In the genomic region with DNA sequence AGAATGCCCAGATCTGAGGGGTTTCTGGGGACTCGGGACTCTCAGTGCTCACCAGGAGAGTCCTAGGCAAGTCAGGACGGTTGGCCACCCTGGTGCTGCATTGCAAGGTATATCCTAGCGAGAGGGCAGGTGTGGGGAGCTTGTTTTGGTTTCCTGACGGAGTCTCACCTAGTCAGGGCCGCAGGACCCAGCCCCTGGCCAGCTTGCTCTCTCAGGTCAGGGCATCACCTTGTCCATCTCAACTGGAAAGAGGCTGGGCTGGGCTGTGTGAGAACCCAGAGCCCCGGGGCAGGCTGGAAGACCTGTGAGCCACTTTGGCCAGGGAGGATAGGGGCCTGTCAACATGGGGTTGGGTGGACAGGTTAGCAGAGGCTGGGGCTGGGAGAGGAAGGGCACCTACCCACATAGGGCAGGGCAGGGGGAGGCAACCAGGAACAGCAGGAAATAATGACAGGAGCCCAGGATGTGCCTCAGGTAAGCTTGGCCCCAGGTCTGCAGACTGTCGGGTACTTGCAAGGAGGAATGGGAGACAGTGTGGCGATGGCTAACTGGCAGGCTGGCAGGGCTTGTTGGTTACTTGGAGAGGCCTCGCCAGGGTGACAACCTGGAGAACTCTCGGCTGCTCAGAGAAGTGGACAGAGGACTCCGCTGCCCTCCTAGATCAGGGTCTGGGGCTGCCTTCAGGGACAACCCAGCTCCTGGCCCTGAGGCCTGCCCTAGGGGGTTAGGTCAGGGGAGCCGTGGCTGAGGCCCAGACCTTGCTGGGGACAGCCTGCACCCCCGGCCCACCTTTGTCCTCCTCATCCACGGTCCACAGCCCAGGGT, we compare ENCODE assay signal across 11 cellular contexts. TPM values are rescaled to one million over a fixed set of nuclear protein-coding genes. Genes with fewer than 3 reads are reported as not detected.
A peak's percentile ranks its signal among the peaks of the same experiment; 100 is the strongest.
DNase-seq lines count a peak whose midpoint lies in the region; ATAC-seq lines count a peak whose summit lies in the region.
"Had no signal": no experiment of that assay in that cellular context is flagged by ENCODE, and none has a peak within 500 bp of the region (broad histone marks: within the 10 kb centered on the region; RNA-seq: fewer than 3 reads in every experiment).

No MANE protein-coding gene starts in this region.

- 96% methylated on average over 14 of the region's 14 CpGs for WGBS in mesenchymal stem cell

- ATAC-seq in stimulated activated naive CD8-positive, alpha-beta T cell treated with anti-CD3 and anti-CD28 coated beads, Interleukin-15, Interleukin-2, amounts not matched to agents 100 U/mL and 50 U/mL, for 24 hours: no peak
- ATAC-seq in activated T-helper 17 cell treated with anti-CD3 and anti-CD28 coated beads, Interleukin-2, amount 50 U/mL, for 72 hours (replicated peaks): no peak

- H3K18ac ChIP-seq in mesenchymal stem cell (ENCODE audit: low read depth in 1 of 2, low read length in 2 of 2): peak overlapping the region; percentile 92 to 94

- H4K8ac ChIP-seq in mesenchymal stem cell (ENCODE audit: low read length): peak overlapping the region; percentile 85

- no peaks in the 10 kb centered on the region for H3K36me3 ChIP-seq in mesenchymal stem cell (ENCODE audit: control insufficient read depth in 1 of 2, insufficient read depth in 2 of 2, low read depth in 1 of 2, low read length in 2 of 2)
- H3K36me3 ChIP-seq: ascending aorta had no signal

- peak overlapping the region in 1 of 2 experiments; percentile 86 for H3K14ac ChIP-seq in mesenchymal stem cell (ENCODE audit: low read length in 2 of 2)

- peak overlapping the region; percentile 100 for H2BK120ac ChIP-seq in mesenchymal stem cell (ENCODE audit: low read depth, low read length)

- H3K79me1 ChIP-seq in mesenchymal stem cell (replicated peaks; ENCODE audit: low read length, poor library complexity, severe bottlenecking): no peaks in the 10 kb centered on the region

- peak overlapping the region; percentile 65 for H2AK5ac ChIP-seq in mesenchymal stem cell (ENCODE audit: low read length, severe bottlenecking)

- no peaks in the 10 kb centered on the region for H3K27me3 Mint-ChIP-seq in stimulated activated naive CD8-positive, alpha-beta T cell treated with anti-CD3 and anti-CD28 coated beads, Interleukin-15, Interleukin-2, amounts not matched to agents 100 ng/mL and 50 ng/mL, for 24 hours
- H3K27me3 Mint-ChIP-seq in activated T-helper 17 cell treated with anti-CD3 and anti-CD28 coated beads, Interleukin-2, amount 50 U/mL, for 72 hours: no peaks in the 10 kb centered on the region

- peak overlapping the region; percentile 97 for H3K27ac Mint-ChIP-seq in stimulated activated naive CD8-positive, alpha-beta T cell treated with anti-CD3 and anti-CD28 coated beads, Interleukin-15, Interleukin-2, amounts not matched to agents 100 ng/mL and 50 ng/mL, for 24 hours
- peak overlapping the region; percentile 90 for H3K27ac Mint-ChIP-seq in activated T-helper 17 cell treated with anti-CD3 and anti-CD28 coated beads, Interleukin-2, amount 50 U/mL, for 72 hours

- H3K36me3 Mint-ChIP-seq in stimulated activated naive CD8-positive, alpha-beta T cell treated with anti-CD3 and anti-CD28 coated beads, Interleukin-15, Interleukin-2, amounts not matched to agents 100 ng/mL and 50 ng/mL, for 24 hours (ENCODE audit: low read depth): peaks cover 8% of the 10 kb centered on the region
- H3K36me3 Mint-ChIP-seq in activated T-helper 17 cell treated with anti-CD3 and anti-CD28 coated beads, Interleukin-2, amount 50 U/mL, for 72 hours (ENCODE audit: low read depth): peaks cover 35% of the 10 kb centered on the region

- no peak overlapping the region for H3K4me2 ChIP-seq in mesenchymal stem cell (ENCODE audit: low read length, poor library complexity, severe bottlenecking)

- H3K23ac ChIP-seq in mesenchymal stem cell (ENCODE audit: low read length in 2 of 2): peak overlapping the region in 1 of 2 experiments; percentile 25

- H3K9me3 Mint-ChIP-seq in stimulated activated naive CD8-positive, alpha-beta T cell treated with anti-CD3 and anti-CD28 coated beads, Interleukin-15, Interleukin-2, amounts not matched to agents 100 ng/mL and 50 ng/mL, for 24 hours: no peaks in the 10 kb centered on the region
- H3K9me3 Mint-ChIP-seq in activated T-helper 17 cell treated with anti-CD3 and anti-CD28 coated beads, Interleukin-2, amount 50 U/mL, for 72 hours: peaks cover 5% of the 10 kb centered on the region

- H2BK5ac ChIP-seq in mesenchymal stem cell (ENCODE audit: low read depth, low read length, poor library complexity, severe bottlenecking): no peak overlapping the region

- H3K4me1 ChIP-seq in mesenchymal stem cell (ENCODE audit: control insufficient read depth, insufficient read depth, low read depth, low read length): peaks cover 54% of the 10 kb centered on the region

- H4K91ac ChIP-seq in mesenchymal stem cell (ENCODE audit: low read length): peak overlapping the region; percentile 100

- H3K4me3 ChIP-seq in mesenchymal stem cell (ENCODE audit: insufficient read depth in 1 of 2, low read depth in 1 of 2, low read length in 2 of 2): no peak overlapping the region
- H3K4me3 ChIP-seq: ascending aorta had no signal

- H3K27me3 ChIP-seq in mesenchymal stem cell (ENCODE audit: control insufficient read depth in 1 of 2, insufficient read depth in 1 of 2, low read length in 2 of 2): no peaks in the 10 kb centered on the region
- H3K27me3 ChIP-seq: ascending aorta had no signal

- H3K9me3 ChIP-seq in mesenchymal stem cell (ENCODE audit: control insufficient read depth, low read length): no peaks in the 10 kb centered on the region
- H3K9me3 ChIP-seq: ascending aorta had no signal

- no peak overlapping the region for H3K27ac ChIP-seq in mesenchymal stem cell (ENCODE audit: low read length, poor library complexity, severe bottlenecking)
- H3K27ac ChIP-seq: ascending aorta, parathyroid adenoma had no signal

- H3K4ac ChIP-seq in mesenchymal stem cell (ENCODE audit: low read depth in 1 of 2, low read length in 2 of 2): peak overlapping the region; percentile 79 to 97

- no peak overlapping the region for H3K9ac ChIP-seq in mesenchymal stem cell (ENCODE audit: low read length)
- H3K9ac ChIP-seq: parathyroid adenoma had no signal

- intact Hi-C loops in posterior vena cava (cut with DNase I): loop anchor here in 1 of 2 donors (10.0 kb wide), 1 partner anchor 199 kb away; no protein-coding TSS in a partner anchor

- H2BK12ac ChIP-seq in mesenchymal stem cell (ENCODE audit: low read length in 2 of 2): peak overlapping the region; percentile 100

- H2BK15ac ChIP-seq in mesenchymal stem cell (ENCODE audit: low read depth, poor library complexity, severe bottlenecking): peak overlapping the region; percentile 96

- DNase-seq in stimulated activated naive CD8-positive, alpha-beta T cell treated with anti-CD3 and anti-CD28 coated beads, Interleukin-15, Interleukin-2, amounts not matched to agents 100 U/mL and 50 U/mL, for 24 hours: no peak
- DNase-seq in mesenchymal stem cell: no peak
- DNase-seq in posterior vena cava (ENCODE audit: low spot score): no peak
- no peak for DNase-seq in NCI-H524 (lab: John Stamatoyannopoulos, UW)
- DNase-seq in NCI-H1092 (lab: John Stamatoyannopoulos, UW): no peak
- no peak for DNase-seq in hippocampal formation (lab: John Stamatoyannopoulos, UW)
- DNase-seq: NCI-H2081 treated with DMSO at 0.1 percent for 48 hours had no signal

- no peak overlapping the region for H2AFZ ChIP-seq in mesenchymal stem cell (ENCODE audit: low read depth, low read length)
- H2AFZ ChIP-seq: parathyroid adenoma had no signal

- no peak overlapping the region for H3K4me3 Mint-ChIP-seq in stimulated activated naive CD8-positive, alpha-beta T cell treated with anti-CD3 and anti-CD28 coated beads, Interleukin-15, Interleukin-2, amounts not matched to agents 100 ng/mL and 50 ng/mL, for 24 hours
- peak overlapping the region; percentile 90 for H3K4me3 Mint-ChIP-seq in activated T-helper 17 cell treated with anti-CD3 and anti-CD28 coated beads, Interleukin-2, amount 50 U/mL, for 72 hours

- H3K4me1 Mint-ChIP-seq in stimulated activated naive CD8-positive, alpha-beta T cell treated with anti-CD3 and anti-CD28 coated beads, Interleukin-15, Interleukin-2, amounts not matched to agents 100 ng/mL and 50 ng/mL, for 24 hours (ENCODE audit: low read depth): peaks cover 75% of the 10 kb centered on the region
- peaks cover 17% of the 10 kb centered on the region for H3K4me1 Mint-ChIP-seq in activated T-helper 17 cell treated with anti-CD3 and anti-CD28 coated beads, Interleukin-2, amount 50 U/mL, for 72 hours

RNA-seq across cellular contexts. Expression of gene DNAJB12, which starts 31.4 kb away (rescaled TPM):
- 10 to 100 TPM; 32.0 to 35.9 TPM for total RNA-seq in activated T-helper 17 cell treated with anti-CD3 and anti-CD28 coated beads, Interleukin-2, amount 50 U/mL, for 72 hours
- polyA plus RNA-seq in mesenchymal stem cell (2013, experiment 1 of 2): 28.6 TPM
- polyA plus RNA-seq in mesenchymal stem cell (2013, experiment 2 of 2): 27.7 TPM
- total RNA-seq in posterior vena cava: 10 to 100 TPM; 25.3 to 26.4 TPM

RNA-seq across cellular contexts. Expression of gene DDIT4, which starts 49.6 kb away (rescaled TPM):
- total RNA-seq in activated T-helper 17 cell treated with anti-CD3 and anti-CD28 coated beads, Interleukin-2, amount 50 U/mL, for 72 hours: 1,000 to 10,000 TPM in 1 of 2 donors, 100 to 1,000 TPM in 1; 746 to 1,569 TPM
- polyA plus RNA-seq in mesenchymal stem cell (2013, experiment 1 of 2): 109 TPM
- 107 TPM for polyA plus RNA-seq in mesenchymal stem cell (2013, experiment 2 of 2)
- 100 to 1,000 TPM; 208 to 244 TPM for total RNA-seq in posterior vena cava
